8 cellular contexts compared by ENCODE assay signal in genomic region chr9:137316012-137316981, GRCh38. TPM values are rescaled to one million over a fixed set of nuclear protein-coding genes. Genes with fewer than 3 reads are reported as not detected.
DNase-seq lines count a peak whose midpoint lies in the region; ATAC-seq and TF ChIP-seq lines count a peak whose summit lies in the region.

No MANE protein-coding gene starts in this region.

- POLR2A ChIA-PET in activated B cell treated with CpG ODN at 0.5 μM for 24 hours (lab: Charles Lee) = interaction anchor here (0.7 to 1.4 kb wide), 3 partner anchors 10 to 39 kb away, joined by 3 to 7 read pairs (median 4); partner anchors contain the start of gene TOR4A

- H3K27ac Mint-ChIP-seq in activated B cell treated with CpG ODN at 0.5 μM for 24 hours = no peak overlapping the region
- H3K27ac Mint-ChIP-seq in stimulated activated memory B cell treated with anti-CD40 and anti-IgM and Interleukin-4, amounts not matched to agents 10 μg/mL and 1 μg/mL and 100 μg/mL, for 72 hours = peak overlapping the region; percentile 30
- H3K27ac Mint-ChIP-seq in effector memory CD8-positive, alpha-beta T cell = no peak overlapping the region

- peak overlapping the region; percentile 66 for H3K4me3 ChIP-seq in BLaER1

- no peak overlapping the region for H3K4me3 Mint-ChIP-seq in activated B cell treated with CpG ODN at 0.5 μM for 24 hours
- peak overlapping the region; percentile 14 for H3K4me3 Mint-ChIP-seq in stimulated activated memory B cell treated with anti-CD40 and anti-IgM and Interleukin-4, amounts not matched to agents 10 μg/mL and 1 μg/mL and 100 μg/mL, for 72 hours
- H3K4me3 Mint-ChIP-seq in effector memory CD8-positive, alpha-beta T cell = no peak overlapping the region

- peaks cover 2% of the 10 kb centered on the region for H3K27me3 Mint-ChIP-seq in activated B cell treated with CpG ODN at 0.5 μM for 24 hours
- peaks cover 18% of the 10 kb centered on the region for H3K27me3 Mint-ChIP-seq in stimulated activated memory B cell treated with anti-CD40 and anti-IgM and Interleukin-4, amounts not matched to agents 10 μg/mL and 1 μg/mL and 100 μg/mL, for 72 hours
- H3K27me3 Mint-ChIP-seq in effector memory CD8-positive, alpha-beta T cell = peaks cover 7 to 9% of the 10 kb centered on the region in 2 donors

- ATAC-seq in GM18868 (IDR thresholded peaks at IDR 0.05; ENCODE audit: unreplicated experiment) (peak; percentile 46), activated B cell treated with CpG ODN at 0.5 μM for 24 hours (ENCODE audit: low read depth) (peak; percentile 15), left cardiac atrium (peak; percentile 50 to 54), HG02981 (IDR thresholded peaks at IDR 0.05; ENCODE audit: unreplicated experiment) (no peak)
- peak; percentile 16 for ATAC-seq in stimulated activated memory B cell treated with anti-CD40 and anti-IgM and Interleukin-4, amounts not matched to agents 10 μg/mL and 1 μg/mL and 100 μg/mL, for 72 hours
- ATAC-seq in effector memory CD8-positive, alpha-beta T cell (replicated peaks) = no peak

- peaks cover 5% of the 10 kb centered on the region for H3K4me1 Mint-ChIP-seq in activated B cell treated with CpG ODN at 0.5 μM for 24 hours
- H3K4me1 Mint-ChIP-seq in stimulated activated memory B cell treated with anti-CD40 and anti-IgM and Interleukin-4, amounts not matched to agents 10 μg/mL and 1 μg/mL and 100 μg/mL, for 72 hours = peaks cover 14% of the 10 kb centered on the region
- H3K4me1 Mint-ChIP-seq in effector memory CD8-positive, alpha-beta T cell (ENCODE audit: low read depth in 2 of 2) = no peaks in the 10 kb centered on the region

- DNase-seq in activated B cell treated with CpG ODN at 0.5 μM for 24 hours (peak; percentile 31), left cardiac atrium (peak; percentile 78), kidney glomerular epithelial cell (lab: John Stamatoyannopoulos, UW) (no peak)
- no peak for DNase-seq in effector memory CD8-positive, alpha-beta T cell

- CTCF ChIA-PET in activated B cell treated with CpG ODN at 0.5 μM for 24 hours (lab: Charles Lee) = interaction anchor here (0.8 to 1.0 kb wide), 2 partner anchors 14 kb away, joined by 3 to 4 read pairs; partner anchors contain the start of gene NRARP

- no peaks in the 10 kb centered on the region for H3K9me3 Mint-ChIP-seq in activated B cell treated with CpG ODN at 0.5 μM for 24 hours
- no peaks in the 10 kb centered on the region for H3K9me3 Mint-ChIP-seq in stimulated activated memory B cell treated with anti-CD40 and anti-IgM and Interleukin-4, amounts not matched to agents 10 μg/mL and 1 μg/mL and 100 μg/mL, for 72 hours
- H3K9me3 Mint-ChIP-seq in effector memory CD8-positive, alpha-beta T cell = no peaks in the 10 kb centered on the region

- intact Hi-C loops in activated B cell treated with CpG ODN at 0.5 μM for 24 hours (cut with micrococcal nuclease) (no loop called here), left cardiac atrium (cut with DNase I) (no loop called here)

- H3K9ac ChIP-seq in BLaER1 = peak overlapping the region; percentile 79

- peaks cover 86% of the 10 kb centered on the region for H3K4me1 ChIP-seq in BLaER1

- no peak for TF ChIP-seq CTCF in activated B cell treated with CpG ODN at 0.5 μM for 24 hours (IDR thresholded peaks at IDR 0.05)

- peak overlapping the region; percentile 95 for H3K27ac ChIP-seq in BLaER1

- H3K36me3 Mint-ChIP-seq in activated B cell treated with CpG ODN at 0.5 μM for 24 hours (ENCODE audit: low read depth) = no peaks in the 10 kb centered on the region
- no peaks in the 10 kb centered on the region for H3K36me3 Mint-ChIP-seq in stimulated activated memory B cell treated with anti-CD40 and anti-IgM and Interleukin-4, amounts not matched to agents 10 μg/mL and 1 μg/mL and 100 μg/mL, for 72 hours
- H3K36me3 Mint-ChIP-seq in effector memory CD8-positive, alpha-beta T cell (ENCODE audit: insufficient read depth) = no peaks in the 10 kb centered on the region

- H3K36me3 ChIP-seq in BLaER1 = no peaks in the 10 kb centered on the region

- H3K9me3 ChIP-seq in BLaER1 = no peaks in the 10 kb centered on the region

- peak overlapping the region; percentile 91 for H3K4me2 ChIP-seq in BLaER1

- no peaks in the 10 kb centered on the region for H4K20me1 ChIP-seq in BLaER1

- H3K27me3 ChIP-seq in BLaER1 = no peaks in the 10 kb centered on the region

RNA-seq across cellular contexts. Expression of gene NRARP, which starts 14.2 kb away (rescaled TPM):
- total RNA-seq in activated B cell treated with CpG ODN at 0.5 μM for 24 hours = 1.9 and 3.0 TPM in 2 replicates
- 10 to 100 TPM in 1 of 2 donors, 1 to 10 TPM in 1; 4.9 to 11.5 TPM for total RNA-seq in left cardiac atrium

RNA-seq across cellular contexts. Expression of gene TOR4A, which starts 38.8 kb away (rescaled TPM):
- 7.9 and 9.1 TPM in 2 replicates for total RNA-seq in activated B cell treated with CpG ODN at 0.5 μM for 24 hours
- 1 to 10 TPM; 6.2 to 9.4 TPM for total RNA-seq in left cardiac atrium

Comparison
In these comparisons a context has a peak if more than half of its experiments do, and no peak if none do; other contexts are left out.
1. ATAC-seq: peak in GM18868 (single experiment), activated B cell treated with CpG ODN at 0.5 μM for 24 hours (single experiment), left cardiac atrium (2 of 2) and stimulated activated memory B cell treated with anti-CD40 and anti-IgM and Interleukin-4, amounts not matched to agents 10 μg/mL and 1 μg/mL and 100 μg/mL, for 72 hours (single experiment); none in effector memory CD8-positive, alpha-beta T cell (single experiment) and HG02981 (single experiment).
2. DNase-seq: peak in activated B cell treated with CpG ODN at 0.5 μM for 24 hours (single experiment) and left cardiac atrium (single experiment); none in kidney glomerular epithelial cell (single experiment) and effector memory CD8-positive, alpha-beta T cell (0 of 3).